ENCODE assay signal across 2 cellular contexts in the genomic region with DNA sequence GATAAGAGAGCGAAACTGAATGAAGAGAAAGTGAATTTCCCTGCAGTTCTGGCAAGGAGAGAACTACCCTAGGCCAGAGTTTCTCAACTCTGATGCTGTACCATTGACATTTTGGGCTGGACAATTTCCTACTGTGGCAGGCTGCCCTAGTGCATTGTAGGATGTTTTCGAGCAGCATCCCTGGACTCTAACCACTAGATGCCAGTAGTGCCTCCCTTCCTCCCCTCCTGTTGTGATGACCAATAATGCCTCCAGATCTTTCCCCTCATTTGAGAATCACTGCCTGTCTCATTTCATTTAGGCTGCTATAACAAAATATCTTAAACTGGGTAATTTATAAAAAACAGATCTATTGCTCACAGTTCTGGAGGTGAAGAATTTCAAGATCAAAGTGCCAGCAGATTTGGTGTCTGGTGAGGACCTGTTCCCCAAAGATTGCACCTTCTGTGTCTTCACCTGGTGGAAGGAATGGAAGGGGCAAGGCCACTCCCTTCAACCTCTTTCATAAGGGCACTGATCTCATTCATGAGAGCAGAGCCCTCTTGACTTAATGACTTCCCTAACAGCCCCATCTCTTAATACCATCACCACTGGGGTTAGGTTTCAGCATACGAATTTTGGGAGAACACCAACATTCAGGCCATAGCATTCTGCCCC.
A peak's percentile ranks its signal among the peaks of the same experiment; 100 is the strongest.
TF ChIP-seq lines count a peak whose summit lies in the region.

No MANE protein-coding gene starts in this region.

TF ChIP-seq in IMR-90, 13 proteins besides CTCF, POLR2A, EP300 and RAD21:
- TF ChIP-seq NFE2L2 (IDR thresholded peaks at IDR 0.05; ENCODE audit: low read depth, low read length) (no peak), RCOR1 (IDR thresholded peaks at IDR 0.05; ENCODE audit: insufficient replicate concordance, low read length) (no peak), RFX5 (IDR thresholded peaks at IDR 0.05; ENCODE audit: low read depth, low read length) (no peak), FOS (IDR thresholded peaks at IDR 0.05; ENCODE audit: low read depth, low read length) (no peak), CEBPB (IDR thresholded peaks at IDR 0.05; ENCODE audit: low read depth, low read length) (no peak), BHLHE40 (IDR thresholded peaks at IDR 0.05; ENCODE audit: low read depth, low read length) (no peak), CHD1 (IDR thresholded peaks at IDR 0.05; ENCODE audit: low read depth, low read length) (no peak), SMC3 (IDR thresholded peaks at IDR 0.05; ENCODE audit: low read depth, low read length) (no peak), MXI1 (IDR thresholded peaks at IDR 0.05; ENCODE audit: borderline replicate concordance, low read depth, low read length) (no peak), MAFK (IDR thresholded peaks at IDR 0.05; ENCODE audit: low read depth, low read length) (no peak), MAZ (IDR thresholded peaks at IDR 0.05; ENCODE audit: borderline replicate concordance, low read depth, low read length) (no peak)
- TF ChIP-seq, protein P1, sequence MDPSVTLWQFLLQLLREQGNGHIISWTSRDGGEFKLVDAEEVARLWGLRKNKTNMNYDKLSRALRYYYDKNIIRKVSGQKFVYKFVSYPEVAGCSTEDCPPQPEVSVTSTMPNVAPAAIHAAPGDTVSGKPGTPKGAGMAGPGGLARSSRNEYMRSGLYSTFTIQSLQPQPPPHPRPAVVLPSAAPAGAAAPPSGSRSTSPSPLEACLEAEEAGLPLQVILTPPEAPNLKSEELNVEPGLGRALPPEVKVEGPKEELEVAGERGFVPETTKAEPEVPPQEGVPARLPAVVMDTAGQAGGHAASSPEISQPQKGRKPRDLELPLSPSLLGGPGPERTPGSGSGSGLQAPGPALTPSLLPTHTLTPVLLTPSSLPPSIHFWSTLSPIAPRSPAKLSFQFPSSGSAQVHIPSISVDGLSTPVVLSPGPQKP (IDR thresholded peaks at IDR 0.05; ENCODE audit: borderline replicate concordance, low read depth, low read length): no peak
- TF ChIP-seq, protein P2, sequence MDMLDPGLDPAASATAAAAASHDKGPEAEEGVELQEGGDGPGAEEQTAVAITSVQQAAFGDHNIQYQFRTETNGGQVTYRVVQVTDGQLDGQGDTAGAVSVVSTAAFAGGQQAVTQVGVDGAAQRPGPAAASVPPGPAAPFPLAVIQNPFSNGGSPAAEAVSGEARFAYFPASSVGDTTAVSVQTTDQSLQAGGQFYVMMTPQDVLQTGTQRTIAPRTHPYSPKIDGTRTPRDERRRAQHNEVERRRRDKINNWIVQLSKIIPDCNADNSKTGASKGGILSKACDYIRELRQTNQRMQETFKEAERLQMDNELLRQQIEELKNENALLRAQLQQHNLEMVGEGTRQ (IDR thresholded peaks at IDR 0.05; ENCODE audit: low read depth, low read length): no peak

TF ChIP-seq in HepG2, 621 proteins besides CTCF, POLR2A, EP300 and RAD21:
- TF ChIP-seq MATR3 (CRISPR knock-in tag; IDR thresholded peaks at IDR 0.05) (no peak), STAG1 (CRISPR knock-in tag; IDR thresholded peaks at IDR 0.05) (0 out of 2 replicates have a peak, but pooled peaks have one; percentile 17)
